ENCODE assay signal across 8 cellular contexts in genomic region chr6:108541843-108542795, GRCh38. TPM values are rescaled to one million over a fixed set of nuclear protein-coding genes. Genes with fewer than 3 reads are reported as not detected.
DNase-seq lines count a peak whose midpoint lies in the region; ATAC-seq and TF ChIP-seq lines count a peak whose summit lies in the region.

No MANE protein-coding gene starts in this region.

- CTCF ChIA-PET in BJ (lab: Yijun Ruan, JAX): interaction anchor here (0.5 to 7.6 kb wide), 34 partner anchors 9 to 854 kb away, joined by 3 to 96 read pairs (median 4); partner anchors contain the start of genes AFG1L and ARMC2
- CTCF ChIA-PET in SK-N-SH (lab: Yijun Ruan, JAX): interaction anchor here (0.6 to 8.1 kb wide), 55 partner anchors 9 to 841 kb away, joined by 3 to 115 read pairs (median 4); partner anchors contain the start of gene ARMC2

- peak overlapping the region; percentile 67; the same call in 1 of the 2 replicates for H2AFZ ChIP-seq in SK-N-SH (ENCODE audit: low read depth)

- no peak overlapping the region for H3K4me2 ChIP-seq in SK-N-SH

- peaks cover 2% of the 10 kb centered on the region; the same call in 1 of the 2 replicates for H3K27me3 ChIP-seq in BJ (ENCODE audit: control insufficient read depth, insufficient read depth, low read length)
- H3K27me3 ChIP-seq in SK-N-SH (ENCODE audit: insufficient read depth): no peaks in the 10 kb centered on the region
- peaks cover 12% of the 10 kb centered on the region for H3K27me3 ChIP-seq in cardiac muscle cell
- no peaks in the 10 kb centered on the region for H3K27me3 ChIP-seq in prostate gland (replicated peaks; ENCODE audit: insufficient read depth)

- H4K20me1 ChIP-seq in SK-N-SH (ENCODE audit: insufficient read depth): no peaks in the 10 kb centered on the region

- peaks cover 7% of the 10 kb centered on the region for H3K4me1 Mint-ChIP-seq in activated naive CD8-positive, alpha-beta T cell treated with anti-CD3 and anti-CD28 coated beads for 36 hours

- peak; percentile 99 for TF ChIP-seq RAD21 in SK-N-SH (IDR thresholded peaks at IDR 0.05; ENCODE audit: low read length)

- POLR2A ChIA-PET in BJ (lab: Charles Lee): interaction anchor here (0.6 to 0.9 kb wide), 3 partner anchors 291 to 842 kb away, joined by 4 to 10 read pairs (median 6); no protein-coding TSS in a partner anchor
- POLR2A ChIA-PET in SK-N-SH (lab: Yijun Ruan, JAX): interaction anchor here (1.0 to 1.3 kb wide), 4 partner anchors 18 to 531 kb away, joined by 3 to 6 read pairs (median 4); partner anchors contain the start of gene FOXO3

- no peak overlapping the region for H3K27ac Mint-ChIP-seq in activated naive CD8-positive, alpha-beta T cell treated with anti-CD3 and anti-CD28 coated beads for 36 hours

- H3K27me3 Mint-ChIP-seq in activated naive CD8-positive, alpha-beta T cell treated with anti-CD3 and anti-CD28 coated beads for 36 hours: peaks cover 13% of the 10 kb centered on the region

- TF ChIP-seq POLR2A in prostate gland (IDR thresholded peaks at IDR 0.05): no peak

- no peak overlapping the region for H3K9ac ChIP-seq in SK-N-SH

- peak overlapping the region; percentile 43 for H3K4me3 Mint-ChIP-seq in activated naive CD8-positive, alpha-beta T cell treated with anti-CD3 and anti-CD28 coated beads for 36 hours

- H3K36me3 ChIP-seq in BJ (ENCODE audit: control insufficient read depth, insufficient read depth, low read length): no peaks in the 10 kb centered on the region
- no peaks in the 10 kb centered on the region for H3K36me3 ChIP-seq in SK-N-SH (replicated peaks in 1 of 2; ENCODE audit: control insufficient read depth in 1 of 2, insufficient read depth in 2 of 2, low read length in 1 of 2)
- no peaks in the 10 kb centered on the region for H3K36me3 ChIP-seq in cardiac muscle cell
- no peaks in the 10 kb centered on the region for H3K36me3 ChIP-seq in prostate gland

- H3K27ac ChIP-seq in SK-N-SH (ENCODE audit: low read depth in 2 of 2, low read length in 1 of 2) (peak overlapping the region in 1 of 2 experiments; percentile 34; a peak in 1 of 4 replicates), cardiac muscle cell (no peak overlapping the region), prostate gland (no peak overlapping the region)

- H3F3A ChIP-seq in SK-N-SH (replicated peaks; ENCODE audit: insufficient read depth): no peaks in the 10 kb centered on the region

- H3K9me3 ChIP-seq in SK-N-SH: no peaks in the 10 kb centered on the region; the same call in none of the 2 replicates
- no peaks in the 10 kb centered on the region for H3K9me3 ChIP-seq in cardiac muscle cell (ENCODE audit: low read depth)
- H3K9me3 ChIP-seq in prostate gland: no peaks in the 10 kb centered on the region

- intact Hi-C loops in prostate gland (cut with DNase I): loop anchor here (1.0 to 5.0 kb wide), 4 partner anchors 241 to 530 kb away; no protein-coding TSS in a partner anchor

- H3K4me3 ChIP-seq in BJ (ENCODE audit: low read depth, low read length) (no peak overlapping the region), SK-N-SH (ENCODE audit: low read depth in 2 of 2, low read length in 1 of 2) (no peak overlapping the region; a peak in 1 of 4 replicates), cardiac muscle cell (no peak overlapping the region), prostate gland (no peak overlapping the region)

- H3K4me1 ChIP-seq in SK-N-SH (ENCODE audit: control insufficient read depth in 1 of 2, insufficient read depth in 2 of 2, low read depth in 1 of 2, low read length in 1 of 2) (peaks cover 0 to 13% of the 10 kb centered on the region in 2 experiments; a peak in 1 of 4 replicates), cardiac muscle cell (ENCODE audit: low read depth) (no peaks in the 10 kb centered on the region), prostate gland (replicated peaks) (no peaks in the 10 kb centered on the region)

- H3K79me2 ChIP-seq in SK-N-SH (ENCODE audit: insufficient read depth): no peaks in the 10 kb centered on the region

- DNase-seq in BJ (ENCODE audit: low read depth): no peak
- DNase-seq in MV-4-11 (lab: John Stamatoyannopoulos, UW): peak; percentile 48
- peak; percentile 65 for DNase-seq in SK-N-SH
- peak; percentile 57 for DNase-seq in activated naive CD8-positive, alpha-beta T cell treated with anti-CD3 and anti-CD28 coated beads for 36 hours
- peak; percentile 79 to 91 for DNase-seq in cardiac muscle cell (ENCODE audit: low read depth in 1 of 2, low spot score in 1 of 2)
- DNase-seq in prostate gland (ENCODE audit: low spot score): peak; percentile 77

- peaks cover 4% of the 10 kb centered on the region for H3K9me3 Mint-ChIP-seq in activated naive CD8-positive, alpha-beta T cell treated with anti-CD3 and anti-CD28 coated beads for 36 hours

- WGBS in SK-N-SH (ENCODE audit: low lambda C conversion rate): 26% methylated on average over 6 of the region's 6 CpGs
- 31% methylated on average over 6 of the region's 6 CpGs for WGBS in prostate gland

- H3K36me3 Mint-ChIP-seq in activated naive CD8-positive, alpha-beta T cell treated with anti-CD3 and anti-CD28 coated beads for 36 hours: no peaks in the 10 kb centered on the region

- ATAC-seq in GM19324 (IDR thresholded peaks at IDR 0.05; ENCODE audit: low FRiP score, unreplicated experiment) (peak; percentile 60), GM21737 (IDR thresholded peaks at IDR 0.05; ENCODE audit: unreplicated experiment) (no peak)

- TF ChIP-seq CTCF in BJ (IDR thresholded peaks at IDR 0.05; ENCODE audit: insufficient read depth, low read depth, low read length): peak; percentile 83
- TF ChIP-seq CTCF in SK-N-SH (IDR thresholded peaks at IDR 0.05): peak; percentile 92
- TF ChIP-seq CTCF in cardiac muscle cell (IDR thresholded peaks at IDR 0.05; ENCODE audit: low read depth, low read length): peak; percentile 84
- peak; percentile 61 to 97 (median 94) for TF ChIP-seq CTCF in prostate gland (IDR thresholded peaks at IDR 0.05)

- H3K9me2 ChIP-seq in SK-N-SH: no peaks in the 10 kb centered on the region

- TF ChIP-seq EP300 in SK-N-SH (IDR thresholded peaks at IDR 0.05; ENCODE audit: borderline replicate concordance in 1 of 2, low read depth in 1 of 2, low read length in 1 of 2): 0 out of 4 replicates have a peak, but pooled peaks of 1 of the 2 experiments have one; percentile 19

TF ChIP-seq in SK-N-SH, 30 proteins besides CTCF, POLR2A, EP300 and RAD21:
- TF ChIP-seq GABPA (IDR thresholded peaks at IDR 0.05; ENCODE audit: low read depth): no peak
- no peak for TF ChIP-seq TCF12 (IDR thresholded peaks at IDR 0.05)
- 0 out of 2 replicates have a peak, but pooled peaks have one; percentile 9 for TF ChIP-seq RFX5 (IDR thresholded peaks at IDR 0.05; ENCODE audit: low read length)
- TF ChIP-seq ZBTB33 (IDR thresholded peaks at IDR 0.05; ENCODE audit: borderline replicate concordance, low read depth): no peak
- TF ChIP-seq MXI1 (IDR thresholded peaks at IDR 0.05; ENCODE audit: low read depth, low read length): peak; percentile 49; the same call in 1 of the 2 replicates
- TF ChIP-seq ELF1 (IDR thresholded peaks at IDR 0.05): no peak
- 0 out of 2 replicates have a peak, but pooled peaks have one; percentile 7 for TF ChIP-seq NRF1 (IDR thresholded peaks at IDR 0.05; ENCODE audit: low read depth, low read length)
- TF ChIP-seq SMC3 (IDR thresholded peaks at IDR 0.05; ENCODE audit: low read depth, low read length): peak; percentile 99

RNA-seq across cellular contexts. Expression of gene FOXO3, which starts 18.6 kb away (rescaled TPM):
- polyA plus RNA-seq in BJ (2011; rRNA removed) (20.3 and 25.4 TPM in 2 replicates), SK-N-SH (2012; rRNA removed) (8.1 and 8.5 TPM in 2 replicates), cardiac muscle cell (20.2 and 26.5 TPM in 2 replicates)
- polyA minus RNA-seq in BJ (2011; rRNA and poly(A)+ RNA removed): 71.0 and 111 TPM in 2 replicates
- 7.5 and 8.1 TPM in 2 replicates for polyA plus RNA-seq in SK-N-SH (2012; cell fraction: cytosol; rRNA removed)
- 5.9 and 8.0 TPM in 2 replicates for polyA plus RNA-seq in SK-N-SH (2012; cell fraction: nucleus; rRNA removed)
- total RNA-seq in activated naive CD8-positive, alpha-beta T cell treated with anti-CD3 and anti-CD28 coated beads for 36 hours: 1 to 10 TPM; 7.0 to 8.0 TPM
- total RNA-seq in cardiac muscle cell (17.1 and 20.8 TPM in 2 replicates), prostate gland (100 to 1,000 TPM; 108 to 144 TPM)
